2 cellular contexts compared by ENCODE assay signal in the genomic region with DNA sequence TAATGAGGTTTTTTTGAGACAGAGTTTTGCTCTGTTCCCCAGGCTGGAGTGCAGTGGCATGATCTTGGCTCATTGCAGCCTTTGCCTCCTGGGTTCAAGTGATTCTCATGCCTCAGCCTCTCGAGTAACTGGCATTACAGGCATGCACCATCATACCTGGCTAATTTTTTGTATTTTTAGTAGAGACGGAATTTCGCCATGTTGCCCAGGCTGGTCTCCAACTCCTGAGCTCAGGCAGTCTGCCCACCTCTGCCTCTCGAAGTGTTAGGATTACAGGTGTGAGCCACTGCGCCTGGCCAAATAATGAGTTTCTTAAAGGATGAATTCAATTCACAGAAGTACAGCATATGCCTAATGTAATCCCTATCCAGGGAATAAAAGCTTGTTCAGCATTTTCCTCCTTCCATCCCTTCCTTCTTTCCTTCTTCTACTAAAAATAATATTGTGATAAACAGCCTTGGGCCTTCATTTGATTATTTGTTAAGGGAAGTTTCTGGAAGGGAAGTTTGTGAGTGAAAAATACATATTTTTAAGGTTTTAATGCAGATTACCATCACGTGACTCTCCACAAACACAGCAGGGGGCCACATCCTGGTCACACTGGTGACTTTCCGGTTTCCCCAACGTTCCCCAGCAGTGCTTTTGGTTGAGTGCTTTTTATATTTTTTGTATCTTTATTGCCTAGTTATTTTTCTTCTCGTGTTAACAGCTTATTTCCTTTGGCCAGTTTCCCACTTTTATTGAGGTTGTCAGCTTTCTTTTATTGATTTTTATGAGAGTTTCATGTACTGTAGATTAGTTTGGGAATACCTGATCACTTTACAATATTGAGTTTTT.
A peak's percentile ranks its signal among the peaks of the same experiment; 100 is the strongest.
TF ChIP-seq lines count a peak whose summit lies in the region.

No MANE protein-coding gene starts in this region.

TF ChIP-seq in IMR-90, 13 proteins besides CTCF, POLR2A, EP300 and RAD21:
- TF ChIP-seq NFE2L2 (IDR thresholded peaks at IDR 0.05; ENCODE audit: low read depth, low read length) = no peak
- peak; percentile 57 for TF ChIP-seq MAFK (IDR thresholded peaks at IDR 0.05; ENCODE audit: low read depth, low read length)

TF ChIP-seq in K562, 482 proteins besides CTCF, POLR2A, EP300 and RAD21:
- TF ChIP-seq ZNF436 (CRISPR knock-in tag; IDR thresholded peaks at IDR 0.05) (no peak), ZNF668 (CRISPR knock-in tag; IDR thresholded peaks at IDR 0.05) (no peak), RAD51 (IDR thresholded peaks at IDR 0.05; ENCODE audit: borderline replicate concordance, low read depth) (peak; percentile 50), MAFG (tag; conservative IDR thresholded peaks at IDR 0.05) (peak; percentile 51; the same call in 1 of the 2 replicates), STAT5B (CRISPR knock-in tag; IDR thresholded peaks at IDR 0.05) (no peak), MAFF (IDR thresholded peaks at IDR 0.05; ENCODE audit: low read length) (peak; percentile 27; the same call in 1 of the 2 replicates), ADNP (tag; IDR thresholded peaks at IDR 0.05) (no peak), C11orf30 (IDR thresholded peaks at IDR 0.05; ENCODE audit: low read depth) (peak; percentile 65), GTF2E2 (tag; IDR thresholded peaks at IDR 0.05) (no peak), ZNF589 (CRISPR knock-in tag; IDR thresholded peaks at IDR 0.05; ENCODE audit: low read depth) (no peak), ZNF316 (IDR thresholded peaks at IDR 0.05) (peak; percentile 67), FOXA3 (CRISPR knock-in tag; conservative IDR thresholded peaks at IDR 0.05 in 1 of 2, IDR thresholded peaks at IDR 0.05 in 1 of 2) (no peak)
- TF ChIP-seq, protein P1, sequence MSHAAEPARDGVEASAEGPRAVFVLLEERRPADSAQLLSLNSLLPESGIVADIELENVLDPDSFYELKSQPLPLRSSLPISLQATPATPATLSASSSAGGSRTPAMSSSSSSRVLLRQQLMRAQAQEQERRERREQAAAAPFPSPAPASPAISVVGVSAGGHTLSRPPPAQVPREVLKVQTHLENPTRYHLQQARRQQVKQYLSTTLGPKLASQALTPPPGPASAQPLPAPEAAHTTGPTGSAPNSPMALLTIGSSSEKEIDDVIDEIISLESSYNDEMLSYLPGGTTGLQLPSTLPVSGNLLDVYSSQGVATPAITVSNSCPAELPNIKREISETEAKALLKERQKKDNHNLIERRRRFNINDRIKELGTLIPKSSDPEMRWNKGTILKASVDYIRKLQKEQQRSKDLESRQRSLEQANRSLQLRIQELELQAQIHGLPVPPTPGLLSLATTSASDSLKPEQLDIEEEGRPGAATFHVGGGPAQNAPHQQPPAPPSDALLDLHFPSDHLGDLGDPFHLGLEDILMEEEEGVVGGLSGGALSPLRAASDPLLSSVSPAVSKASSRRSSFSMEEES (CRISPR knock-in tag; IDR thresholded peaks at IDR 0.05) = peak; percentile 87
- TF ChIP-seq, protein P2, sequence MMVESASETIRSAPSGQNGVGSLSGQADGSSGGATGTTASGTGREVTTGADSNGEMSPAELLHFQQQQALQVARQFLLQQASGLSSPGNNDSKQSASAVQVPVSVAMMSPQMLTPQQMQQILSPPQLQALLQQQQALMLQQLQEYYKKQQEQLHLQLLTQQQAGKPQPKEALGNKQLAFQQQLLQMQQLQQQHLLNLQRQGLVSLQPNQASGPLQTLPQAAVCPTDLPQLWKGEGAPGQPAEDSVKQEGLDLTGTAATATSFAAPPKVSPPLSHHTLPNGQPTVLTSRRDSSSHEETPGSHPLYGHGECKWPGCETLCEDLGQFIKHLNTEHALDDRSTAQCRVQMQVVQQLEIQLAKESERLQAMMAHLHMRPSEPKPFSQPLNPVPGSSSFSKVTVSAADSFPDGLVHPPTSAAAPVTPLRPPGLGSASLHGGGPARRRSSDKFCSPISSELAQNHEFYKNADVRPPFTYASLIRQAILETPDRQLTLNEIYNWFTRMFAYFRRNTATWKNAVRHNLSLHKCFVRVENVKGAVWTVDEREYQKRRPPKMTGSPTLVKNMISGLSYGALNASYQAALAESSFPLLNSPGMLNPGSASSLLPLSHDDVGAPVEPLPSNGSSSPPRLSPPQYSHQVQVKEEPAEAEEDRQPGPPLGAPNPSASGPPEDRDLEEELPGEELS (CRISPR knock-in tag; IDR thresholded peaks at IDR 0.05; ENCODE audit: borderline replicate concordance) = no peak
- TF ChIP-seq, protein P3, sequence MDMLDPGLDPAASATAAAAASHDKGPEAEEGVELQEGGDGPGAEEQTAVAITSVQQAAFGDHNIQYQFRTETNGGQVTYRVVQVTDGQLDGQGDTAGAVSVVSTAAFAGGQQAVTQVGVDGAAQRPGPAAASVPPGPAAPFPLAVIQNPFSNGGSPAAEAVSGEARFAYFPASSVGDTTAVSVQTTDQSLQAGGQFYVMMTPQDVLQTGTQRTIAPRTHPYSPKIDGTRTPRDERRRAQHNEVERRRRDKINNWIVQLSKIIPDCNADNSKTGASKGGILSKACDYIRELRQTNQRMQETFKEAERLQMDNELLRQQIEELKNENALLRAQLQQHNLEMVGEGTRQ (CRISPR knock-in tag; IDR thresholded peaks at IDR 0.05) = peak; percentile 55
